28 cellular contexts compared by ENCODE assay signal in the genomic region with DNA sequence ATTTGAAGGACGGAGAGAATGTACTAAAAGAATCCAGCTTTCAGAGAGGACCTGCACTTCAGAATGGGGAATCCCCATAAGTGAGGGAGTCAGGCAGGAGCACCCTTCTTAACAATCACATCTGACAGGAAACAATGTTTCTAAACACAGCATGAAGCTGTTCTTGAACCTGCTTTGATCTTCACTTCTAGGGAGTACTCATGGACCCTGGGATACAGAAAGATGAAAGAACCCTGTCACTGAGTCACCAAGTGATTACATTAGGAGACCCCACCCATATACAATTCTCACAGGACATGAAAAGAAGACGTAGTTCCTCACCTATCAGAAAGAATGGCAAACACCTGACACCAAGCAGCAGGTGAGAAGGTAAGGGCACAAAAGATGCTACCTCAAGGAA.
"Had no signal": no experiment of that assay in that cellular context is flagged by ENCODE, and none has a peak within 500 bp of the region (broad histone marks: within the 10 kb centered on the region; RNA-seq: fewer than 3 reads in every experiment).

No MANE protein-coding gene starts in this region.

- H3K27ac Mint-ChIP-seq: natural killer cell; nephron; neural progenitor cell; progenitor cell of endocrine pancreas; stimulated activated effector memory CD8-positive, alpha-beta T cell treated with anti-CD3 and anti-CD28 coated beads, Interleukin-12 subunit alpha, Interleukin-12 subunit beta, amount 100 ng/mL, for 72 hours; stimulated activated naive B cell treated with anti-CD40 and anti-IgM and Interleukin-4, amounts not matched to agents 10 μg/mL and 1 μg/mL and 100 μg/mL, for 72 hours; stimulated activated naive CD8-positive, alpha-beta T cell treated with anti-CD3 and anti-CD28 coated beads, Interleukin-15, Interleukin-2, amounts not matched to agents 100 ng/mL and 50 ng/mL, for 24 hours had no signal

- H3K4me3 Mint-ChIP-seq: natural killer cell; nephron; neural progenitor cell; stimulated activated effector memory CD8-positive, alpha-beta T cell treated with anti-CD3 and anti-CD28 coated beads, Interleukin-12 subunit alpha, Interleukin-12 subunit beta, amount 100 ng/mL, for 72 hours; stimulated activated naive B cell treated with anti-CD40 and anti-IgM and Interleukin-4, amounts not matched to agents 10 μg/mL and 1 μg/mL and 100 μg/mL, for 72 hours; stimulated activated naive CD8-positive, alpha-beta T cell treated with anti-CD3 and anti-CD28 coated beads, Interleukin-15, Interleukin-2, amounts not matched to agents 100 ng/mL and 50 ng/mL, for 24 hours had no signal

- ATAC-seq: natural killer cell; psoas muscle; right cardiac atrium; right lobe of liver; stimulated activated effector memory CD8-positive, alpha-beta T cell treated with anti-CD3 and anti-CD28 coated beads, Interleukin-12 subunit alpha, Interleukin-12 subunit beta, amount 100 ng/mL, for 72 hours; stimulated activated naive B cell treated with anti-CD40 and anti-IgM and Interleukin-4, amounts not matched to agents 10 μg/mL and 1 μg/mL and 100 μg/mL, for 72 hours had no signal

- H3K4me3 ChIP-seq: neural progenitor cell, ovary, psoas muscle, right lobe of liver, sigmoid colon, stomach, testis, tibial artery, transverse colon, upper lobe of left lung, vagina had no signal

- H3K9ac ChIP-seq: neural progenitor cell, parathyroid adenoma had no signal

- H3K27me3 ChIP-seq: neural progenitor cell, ovary, right lobe of liver, sigmoid colon, stomach, testis, tibial artery, transverse colon, upper lobe of left lung, vagina had no signal

- DNase-seq: natural killer cell; occipital lobe; ovary; posterior cingulate gyrus; psoas muscle; right cardiac atrium; right lobe of liver; sigmoid colon; small intestine; stimulated activated CD4-positive, alpha-beta T cell treated with anti-CD3 and anti-CD28 coated beads, Interleukin-15, amount 100 ng/mL, for 24 hours; stimulated activated CD4-positive, alpha-beta T cell treated with anti-CD3 and anti-CD28 coated beads, Interleukin-2, amount 100 ng/mL, for 24 hours; stimulated activated CD4-positive, alpha-beta T cell treated with anti-CD3 and anti-CD28 coated beads, Interleukin-2, amount 100 ng/mL, for 48 hours; stimulated activated CD4-positive, alpha-beta T cell treated with anti-CD3 and anti-CD28 coated beads, Interleukin-4, amount 100 ng/mL, for 24 hours; stimulated activated naive B cell treated with anti-CD40 and anti-IgM and Interleukin-4, amounts not matched to agents 10 μg/mL and 1 μg/mL and 100 μg/mL, for 72 hours; stimulated activated naive CD4-positive, alpha-beta T cell treated with Interleukin-2 at 50 U/mL for 16 hours; stomach; testis; tibial artery; transverse colon; upper lobe of left lung had no signal

- H3K4me1 Mint-ChIP-seq: natural killer cell; nephron; stimulated activated effector memory CD8-positive, alpha-beta T cell treated with anti-CD3 and anti-CD28 coated beads, Interleukin-12 subunit alpha, Interleukin-12 subunit beta, amount 100 ng/mL, for 72 hours; stimulated activated naive B cell treated with anti-CD40 and anti-IgM and Interleukin-4, amounts not matched to agents 10 μg/mL and 1 μg/mL and 100 μg/mL, for 72 hours had no signal

- H3K4me2 ChIP-seq: neural progenitor cell had no signal

- H3K36me3 ChIP-seq: neural progenitor cell, ovary, right lobe of liver, sigmoid colon, stomach, tibial artery, transverse colon, upper lobe of left lung, vagina had no signal

- H3K79me2 ChIP-seq: parathyroid adenoma had no signal

- H3K27ac ChIP-seq: neural progenitor cell, ovary, parathyroid adenoma, psoas muscle, right lobe of liver, sigmoid colon, stomach, testis, tibial artery, transverse colon, upper lobe of left lung, vagina had no signal

- H3K4me1 ChIP-seq: neural progenitor cell, parathyroid adenoma, psoas muscle, right lobe of liver, sigmoid colon, stomach, testis, tibial artery, transverse colon, upper lobe of left lung, vagina had no signal

- H3K36me3 Mint-ChIP-seq: natural killer cell; stimulated activated effector memory CD8-positive, alpha-beta T cell treated with anti-CD3 and anti-CD28 coated beads, Interleukin-12 subunit alpha, Interleukin-12 subunit beta, amount 100 ng/mL, for 72 hours; stimulated activated naive B cell treated with anti-CD40 and anti-IgM and Interleukin-4, amounts not matched to agents 10 μg/mL and 1 μg/mL and 100 μg/mL, for 72 hours had no signal

- FAIRE-seq: small intestine, urothelium cell line had no signal

- H3K27me3 Mint-ChIP-seq: progenitor cell of endocrine pancreas; stimulated activated naive CD8-positive, alpha-beta T cell treated with anti-CD3 and anti-CD28 coated beads, Interleukin-15, Interleukin-2, amounts not matched to agents 100 ng/mL and 50 ng/mL, for 24 hours had no signal
